8 cellular contexts compared by ENCODE assay signal in genomic region chr5:131536211-131536826, GRCh38.
DNase-seq lines count a peak whose midpoint lies in the region; ATAC-seq and TF ChIP-seq lines count a peak whose summit lies in the region.

No MANE protein-coding gene starts in this region.

- ATAC-seq in GM19025 (IDR thresholded peaks at IDR 0.05; ENCODE audit: low read depth, unreplicated experiment) (peak; percentile 94), HG03064 (IDR thresholded peaks at IDR 0.05; ENCODE audit: low read depth, unreplicated experiment) (peak; percentile 83), esophagus mucosa (peak; percentile 29)

- no peak overlapping the region for H3K27ac Mint-ChIP-seq in progenitor cell of endocrine pancreas
- no peak overlapping the region for H3K27ac Mint-ChIP-seq in endothelial cell (ENCODE audit: unreplicated experiment)

- no peak overlapping the region for H3K4me3 Mint-ChIP-seq in progenitor cell of endocrine pancreas (ENCODE audit: low read depth)
- no peak overlapping the region for H3K4me3 Mint-ChIP-seq in endothelial cell (ENCODE audit: unreplicated experiment)

- TF ChIP-seq CTCF in progenitor cell of endocrine pancreas (IDR thresholded peaks at IDR 0.05; ENCODE audit: unreplicated experiment), result no peak
- TF ChIP-seq CTCF in endothelial cell (IDR thresholded peaks at IDR 0.05; ENCODE audit: unreplicated experiment), result no peak

- H3K27me3 Mint-ChIP-seq in progenitor cell of endocrine pancreas, result no peaks in the 10 kb centered on the region
- H3K27me3 Mint-ChIP-seq in endothelial cell (ENCODE audit: unreplicated experiment), result peaks cover 1% of the 10 kb centered on the region

- no peaks in the 10 kb centered on the region for H3K9me3 Mint-ChIP-seq in progenitor cell of endocrine pancreas (ENCODE audit: low read depth)
- no peaks in the 10 kb centered on the region for H3K9me3 Mint-ChIP-seq in endothelial cell (ENCODE audit: unreplicated experiment)

- peaks cover 14% of the 10 kb centered on the region for H3K4me1 Mint-ChIP-seq in progenitor cell of endocrine pancreas (ENCODE audit: low read depth)
- peaks cover 15% of the 10 kb centered on the region for H3K4me1 Mint-ChIP-seq in endothelial cell (ENCODE audit: unreplicated experiment)

- H3K36me3 Mint-ChIP-seq in progenitor cell of endocrine pancreas (ENCODE audit: insufficient read depth) (peaks cover 5% of the 10 kb centered on the region), endothelial cell (ENCODE audit: low read depth, unreplicated experiment) (no peaks in the 10 kb centered on the region)

- DNase-seq in CD1c-positive myeloid dendritic cell (ENCODE audit: extremely low spot score), result peak; percentile 62
- peak; percentile 58 to 92 for DNase-seq in NOMO-1 (lab: John Stamatoyannopoulos, UW; ENCODE audit: unreplicated experiment in 2 of 2)
- DNase-seq in progenitor cell of endocrine pancreas (ENCODE audit: low spot score, unreplicated experiment), result no peak
- DNase-seq in NCI-H345 (lab: John Stamatoyannopoulos, UW), result no peak
- DNase-seq in endothelial cell (ENCODE audit: low spot score), result no peak

Comparison
In these comparisons a context has a peak if more than half of its experiments do, and no peak if none do; other contexts are left out.
1. DNase-seq: peak in CD1c-positive myeloid dendritic cell (single experiment) and NOMO-1 (2 of 2); none in progenitor cell of endocrine pancreas (single experiment), NCI-H345 (single experiment) and endothelial cell (single experiment).
2. ATAC-seq: peak in every context shown above with its lines; median percentile 94 in GM19025; 83 in HG03064; 29 in esophagus mucosa.